Comparison of ENCODE assay signal across 16 cellular contexts in genomic region chr1:117290855-117291254, GRCh38.
"Had no signal": no experiment of that assay in that cellular context is flagged by ENCODE, and none has a peak within 500 bp of the region (broad histone marks: within the 10 kb centered on the region; RNA-seq: fewer than 3 reads in every experiment).

No MANE protein-coding gene starts in this region.

- H3K36me3 Mint-ChIP-seq: mesothelial cell of epicardium, neural progenitor cell had no signal

- H3K9ac ChIP-seq: neural progenitor cell had no signal

- H3K27me3 Mint-ChIP-seq: activated CD8-positive, alpha-beta T cell treated with anti-CD3 and anti-CD28 coated beads for 36 hours; activated naive CD8-positive, alpha-beta T cell treated with anti-CD3 and anti-CD28 coated beads, Interleukin-2, amount 50 U/mL, for 24 hours had no signal

- H3K9me3 ChIP-seq: ovary, upper lobe of left lung had no signal

- ATAC-seq: activated CD8-positive, alpha-beta T cell treated with anti-CD3 and anti-CD28 coated beads for 36 hours; activated naive CD8-positive, alpha-beta T cell treated with anti-CD3 and anti-CD28 coated beads, Interleukin-2, amount 50 U/mL, for 24 hours had no signal

- H3K4me3 ChIP-seq: neural progenitor cell, ovary, upper lobe of left lung had no signal

- H2AFZ ChIP-seq: neural progenitor cell had no signal

- H3K27me3 ChIP-seq: neural progenitor cell, ovary, upper lobe of left lung had no signal

- DNase-seq: activated CD4-positive, alpha-beta T cell treated with anti-CD3 and anti-CD28 coated beads for 4 hours; activated CD8-positive, alpha-beta memory T cell treated with anti-CD3 and anti-CD28 coated beads, Interleukin-2, amount 50 U/mL, for 4 hours; activated CD8-positive, alpha-beta T cell treated with anti-CD3 and anti-CD28 coated beads for 36 hours; activated naive CD4-positive, alpha-beta T cell treated with Interleukin-2 at 50 U/mL for 16 hours; activated naive CD8-positive, alpha-beta T cell treated with anti-CD3 and anti-CD28 coated beads, Interleukin-2, amount 50 U/mL, for 24 hours; dermis blood vessel endothelial cell; ovary; stimulated activated CD4-positive, alpha-beta T cell treated with anti-CD3 and anti-CD28 coated beads, Interleukin-4, amount 100 ng/mL, for 1 hour; stimulated activated CD8-positive, alpha-beta memory T cell treated with anti-CD3 and anti-CD28 coated beads, Interleukin-4, amount 100 ng/mL, for 48 hours; T-helper 1 cell; upper lobe of left lung had no signal

- H3K4me3 Mint-ChIP-seq: activated CD8-positive, alpha-beta T cell treated with anti-CD3 and anti-CD28 coated beads for 36 hours; activated naive CD8-positive, alpha-beta T cell treated with anti-CD3 and anti-CD28 coated beads, Interleukin-2, amount 50 U/mL, for 24 hours; central memory CD8-positive, alpha-beta T cell; mesothelial cell of epicardium; neural progenitor cell; stimulated activated naive CD8-positive, alpha-beta T cell treated with anti-CD3 and anti-CD28 coated beads, Interleukin-15, Interleukin-2, amounts not matched to agents 100 ng/mL and 50 ng/mL, for 24 hours had no signal

- H3K4me2 ChIP-seq: neural progenitor cell had no signal

- H3K4me1 ChIP-seq: neural progenitor cell, upper lobe of left lung had no signal

- H3K36me3 ChIP-seq: neural progenitor cell, ovary, upper lobe of left lung had no signal

- H3K27ac ChIP-seq: neural progenitor cell, ovary, upper lobe of left lung, VCaP had no signal

- H3K27ac Mint-ChIP-seq: activated CD8-positive, alpha-beta T cell treated with anti-CD3 and anti-CD28 coated beads for 36 hours; activated naive CD8-positive, alpha-beta T cell treated with anti-CD3 and anti-CD28 coated beads, Interleukin-2, amount 50 U/mL, for 24 hours; mesothelial cell of epicardium; neural progenitor cell; stimulated activated naive CD8-positive, alpha-beta T cell treated with anti-CD3 and anti-CD28 coated beads, Interleukin-15, Interleukin-2, amounts not matched to agents 100 ng/mL and 50 ng/mL, for 24 hours had no signal

- H3K4me1 Mint-ChIP-seq: activated naive CD8-positive, alpha-beta T cell treated with anti-CD3 and anti-CD28 coated beads, Interleukin-2, amount 50 U/mL, for 24 hours; central memory CD8-positive, alpha-beta T cell had no signal

- H3K9me3 Mint-ChIP-seq: activated CD8-positive, alpha-beta T cell treated with anti-CD3 and anti-CD28 coated beads for 36 hours; activated naive CD8-positive, alpha-beta T cell treated with anti-CD3 and anti-CD28 coated beads, Interleukin-2, amount 50 U/mL, for 24 hours; central memory CD8-positive, alpha-beta T cell; mesothelial cell of epicardium; neural progenitor cell; stimulated activated naive CD8-positive, alpha-beta T cell treated with anti-CD3 and anti-CD28 coated beads, Interleukin-15, Interleukin-2, amounts not matched to agents 100 ng/mL and 50 ng/mL, for 24 hours had no signal
